Comparison of ENCODE assay signal across 9 cellular contexts in genomic region chr20:63750807-63751470, GRCh38. TPM values are rescaled to one million over a fixed set of nuclear protein-coding genes. Genes with fewer than 3 reads are reported as not detected.
DNase-seq lines count a peak whose midpoint lies in the region; ATAC-seq lines count a peak whose summit lies in the region.
"Had no signal": no experiment of that assay in that cellular context is flagged by ENCODE, and none has a peak within 500 bp of the region (broad histone marks: within the 10 kb centered on the region; RNA-seq: fewer than 3 reads in every experiment).

No MANE protein-coding gene starts in this region.

- DNase-seq in ELF-1 (ENCODE audit: low read depth, low spot score) (peak; percentile 55), SK-N-MC (ENCODE audit: low read depth, low spot score) (no peak), NCI-H2081 (lab: John Stamatoyannopoulos, UW) (no peak), hippocampal formation (lab: John Stamatoyannopoulos, UW) (no peak), G401 (ENCODE audit: low spot score) (no peak)
- DNase-seq in activated T-helper 1 cell treated with anti-CD3 and anti-CD28 coated beads, Interleukin-12 subunit alpha, Interleukin-12 subunit beta, Interleukin-2, Interleukin-4 antibody, amounts not matched to agents 30 ng/mL and 10 ng/mL and 1 ng/mL, durations not matched to agents 14 hours and 24 hours and 36 hours (ENCODE audit: low spot score), result no peak
- DNase-seq in natural killer cell treated with Interleukin-12 subunit alpha and Interleukin-12 subunit beta and Interleukin-15 and Interleukin-18, amount 100 ng/mL, for 72 hours (ENCODE audit: low spot score), result peak; percentile 64
- DNase-seq: foreskin melanocyte had no signal

- peaks cover 4% of the 10 kb centered on the region for H3K27me3 Mint-ChIP-seq in activated T-helper 1 cell treated with anti-CD3 and anti-CD28 coated beads, Interleukin-12 subunit alpha, Interleukin-12 subunit beta, Interleukin-2, Interleukin-4 antibody, amounts not matched to agents 30 ng/mL and 10 ng/mL and 1 ng/mL, durations not matched to agents 14 hours and 24 hours and 36 hours (ENCODE audit: insufficient read depth)
- no peaks in the 10 kb centered on the region for H3K27me3 Mint-ChIP-seq in natural killer cell treated with Interleukin-12 subunit alpha and Interleukin-12 subunit beta and Interleukin-15 and Interleukin-18, amount 100 ng/mL, for 72 hours

- H3K36me3 ChIP-seq in SK-N-MC (ENCODE audit: insufficient read depth, low read length), result no peaks in the 10 kb centered on the region

- peaks cover 10% of the 10 kb centered on the region for H3K4me1 Mint-ChIP-seq in activated T-helper 1 cell treated with anti-CD3 and anti-CD28 coated beads, Interleukin-12 subunit alpha, Interleukin-12 subunit beta, Interleukin-2, Interleukin-4 antibody, amounts not matched to agents 30 ng/mL and 10 ng/mL and 1 ng/mL, durations not matched to agents 14 hours and 24 hours and 36 hours (ENCODE audit: low read depth)
- H3K4me1 Mint-ChIP-seq in natural killer cell treated with Interleukin-12 subunit alpha and Interleukin-12 subunit beta and Interleukin-15 and Interleukin-18, amount 100 ng/mL, for 72 hours (ENCODE audit: low read depth in 2 of 2), result peaks cover 9 to 10% of the 10 kb centered on the region in 2 donors

- ATAC-seq in natural killer cell treated with Interleukin-12 subunit alpha and Interleukin-12 subunit beta and Interleukin-15 and Interleukin-18, amount 100 ng/mL, for 72 hours, result peak; percentile 62 to 71
- no peak for ATAC-seq in GM21526 (IDR thresholded peaks at IDR 0.05; ENCODE audit: low FRiP score, unreplicated experiment)

- no peaks in the 10 kb centered on the region for H3K9me3 ChIP-seq in SK-N-MC (ENCODE audit: low read depth, low read length)

- H3K36me3 Mint-ChIP-seq in activated T-helper 1 cell treated with anti-CD3 and anti-CD28 coated beads, Interleukin-12 subunit alpha, Interleukin-12 subunit beta, Interleukin-2, Interleukin-4 antibody, amounts not matched to agents 30 ng/mL and 10 ng/mL and 1 ng/mL, durations not matched to agents 14 hours and 24 hours and 36 hours (ENCODE audit: low read depth), result no peaks in the 10 kb centered on the region
- no peaks in the 10 kb centered on the region for H3K36me3 Mint-ChIP-seq in natural killer cell treated with Interleukin-12 subunit alpha and Interleukin-12 subunit beta and Interleukin-15 and Interleukin-18, amount 100 ng/mL, for 72 hours

- H3K27ac ChIP-seq in SK-N-MC, result peak overlapping the region; percentile 19; the same call in 1 of the 2 replicates

- in situ Hi-C loops in G401 (cut with HindIII; ENCODE audit: low sequenced_read_pairs), result no loop called here

- intact Hi-C loops in activated T-helper 1 cell treated with anti-CD3 and anti-CD28 coated beads, Interleukin-12 subunit alpha, Interleukin-12 subunit beta, Interleukin-2, Interleukin-4 antibody, amounts not matched to agents 30 ng/mL and 10 ng/mL and 1 ng/mL, durations not matched to agents 14 hours and 24 hours and 36 hours (cut with micrococcal nuclease), result loop anchor here (1.0 kb wide), 2 partner anchors 11 to 44 kb away; partner anchors contain the start of gene ARFRP1

- H3K9ac ChIP-seq in SK-N-MC (ENCODE audit: insufficient read length), result no peak overlapping the region

- H3K4me3 ChIP-seq in SK-N-MC, result no peak overlapping the region

- peak overlapping the region; percentile 49 for H3K4me3 Mint-ChIP-seq in activated T-helper 1 cell treated with anti-CD3 and anti-CD28 coated beads, Interleukin-12 subunit alpha, Interleukin-12 subunit beta, Interleukin-2, Interleukin-4 antibody, amounts not matched to agents 30 ng/mL and 10 ng/mL and 1 ng/mL, durations not matched to agents 14 hours and 24 hours and 36 hours
- H3K4me3 Mint-ChIP-seq in natural killer cell treated with Interleukin-12 subunit alpha and Interleukin-12 subunit beta and Interleukin-15 and Interleukin-18, amount 100 ng/mL, for 72 hours, result peak overlapping the region; percentile 30

- no peaks in the 10 kb centered on the region for H3K9me3 Mint-ChIP-seq in activated T-helper 1 cell treated with anti-CD3 and anti-CD28 coated beads, Interleukin-12 subunit alpha, Interleukin-12 subunit beta, Interleukin-2, Interleukin-4 antibody, amounts not matched to agents 30 ng/mL and 10 ng/mL and 1 ng/mL, durations not matched to agents 14 hours and 24 hours and 36 hours
- no peaks in the 10 kb centered on the region for H3K9me3 Mint-ChIP-seq in natural killer cell treated with Interleukin-12 subunit alpha and Interleukin-12 subunit beta and Interleukin-15 and Interleukin-18, amount 100 ng/mL, for 72 hours

- H3K27ac Mint-ChIP-seq in activated T-helper 1 cell treated with anti-CD3 and anti-CD28 coated beads, Interleukin-12 subunit alpha, Interleukin-12 subunit beta, Interleukin-2, Interleukin-4 antibody, amounts not matched to agents 30 ng/mL and 10 ng/mL and 1 ng/mL, durations not matched to agents 14 hours and 24 hours and 36 hours, result peak overlapping the region; percentile 81
- peak overlapping the region in 1 of 2 donors; percentile 37 for H3K27ac Mint-ChIP-seq in natural killer cell treated with Interleukin-12 subunit alpha and Interleukin-12 subunit beta and Interleukin-15 and Interleukin-18, amount 100 ng/mL, for 72 hours

RNA-seq across cellular contexts. Expression of gene SLC2A4RG, which starts 11.4 kb away (rescaled TPM):
- 34.7 and 38.3 TPM in 2 replicates for total RNA-seq in activated T-helper 1 cell treated with anti-CD3 and anti-CD28 coated beads, Interleukin-12 subunit alpha, Interleukin-12 subunit beta, Interleukin-2, Interleukin-4 antibody, amounts not matched to agents 30 ng/mL and 10 ng/mL and 1 ng/mL, durations not matched to agents 14 hours and 24 hours and 36 hours
- 10 to 100 TPM; 21.0 to 31.1 TPM for total RNA-seq in natural killer cell treated with Interleukin-12 subunit alpha and Interleukin-12 subunit beta and Interleukin-15 and Interleukin-18, amount 100 ng/mL, for 72 hours
- total RNA-seq in G401 (2014; rRNA removed; shearing (Covaris generic)), result 71.8 and 118 TPM in 2 replicates

RNA-seq across cellular contexts. Expression of gene LIME1, which starts 14.5 kb away (rescaled TPM):
- 12.1 TPM in 2 replicates for total RNA-seq in activated T-helper 1 cell treated with anti-CD3 and anti-CD28 coated beads, Interleukin-12 subunit alpha, Interleukin-12 subunit beta, Interleukin-2, Interleukin-4 antibody, amounts not matched to agents 30 ng/mL and 10 ng/mL and 1 ng/mL, durations not matched to agents 14 hours and 24 hours and 36 hours
- 10 to 100 TPM in 1 of 2 donors, 1 to 10 TPM in 1; 9.3 to 15.7 TPM for total RNA-seq in natural killer cell treated with Interleukin-12 subunit alpha and Interleukin-12 subunit beta and Interleukin-15 and Interleukin-18, amount 100 ng/mL, for 72 hours
- total RNA-seq in G401 (2014; rRNA removed; shearing (Covaris generic)), result 12.6 and 15.1 TPM in 2 replicates

RNA-seq across cellular contexts. Expression of gene ZGPAT, which starts 43.1 kb away (rescaled TPM):
- 34.5 and 36.7 TPM in 2 replicates for total RNA-seq in activated T-helper 1 cell treated with anti-CD3 and anti-CD28 coated beads, Interleukin-12 subunit alpha, Interleukin-12 subunit beta, Interleukin-2, Interleukin-4 antibody, amounts not matched to agents 30 ng/mL and 10 ng/mL and 1 ng/mL, durations not matched to agents 14 hours and 24 hours and 36 hours
- total RNA-seq in natural killer cell treated with Interleukin-12 subunit alpha and Interleukin-12 subunit beta and Interleukin-15 and Interleukin-18, amount 100 ng/mL, for 72 hours, result 10 to 100 TPM; 40.8 to 53.0 TPM
- 49.4 and 52.7 TPM in 2 replicates for total RNA-seq in G401 (2014; rRNA removed; shearing (Covaris generic))

RNA-seq across cellular contexts. Expression of gene ARFRP1, which starts 43.2 kb away (rescaled TPM):
- 71.8 and 73.5 TPM in 2 replicates for total RNA-seq in activated T-helper 1 cell treated with anti-CD3 and anti-CD28 coated beads, Interleukin-12 subunit alpha, Interleukin-12 subunit beta, Interleukin-2, Interleukin-4 antibody, amounts not matched to agents 30 ng/mL and 10 ng/mL and 1 ng/mL, durations not matched to agents 14 hours and 24 hours and 36 hours
- 10 to 100 TPM; 52.4 to 87.0 TPM for total RNA-seq in natural killer cell treated with Interleukin-12 subunit alpha and Interleukin-12 subunit beta and Interleukin-15 and Interleukin-18, amount 100 ng/mL, for 72 hours
- 33.0 and 36.7 TPM in 2 replicates for total RNA-seq in G401 (2014; rRNA removed; shearing (Covaris generic))

RNA-seq across cellular contexts. Expression of gene TNFRSF6B, which starts 54.5 kb away (rescaled TPM):
- total RNA-seq in activated T-helper 1 cell treated with anti-CD3 and anti-CD28 coated beads, Interleukin-12 subunit alpha, Interleukin-12 subunit beta, Interleukin-2, Interleukin-4 antibody, amounts not matched to agents 30 ng/mL and 10 ng/mL and 1 ng/mL, durations not matched to agents 14 hours and 24 hours and 36 hours, result not detected in 2 replicates
- not detected for total RNA-seq in natural killer cell treated with Interleukin-12 subunit alpha and Interleukin-12 subunit beta and Interleukin-15 and Interleukin-18, amount 100 ng/mL, for 72 hours
- total RNA-seq in G401 (2014; rRNA removed; shearing (Covaris generic)), result not detected in 2 replicates

Comparison
In these comparisons a context has a peak if more than half of its experiments do, and no peak if none do; other contexts are left out.
1. DNase-seq: peak in ELF-1 (single experiment) and natural killer cell treated with Interleukin-12 subunit alpha and Interleukin-12 subunit beta and Interleukin-15 and Interleukin-18, amount 100 ng/mL, for 72 hours (single experiment); none in SK-N-MC (single experiment), activated T-helper 1 cell treated with anti-CD3 and anti-CD28 coated beads, Interleukin-12 subunit alpha, Interleukin-12 subunit beta, Interleukin-2, Interleukin-4 antibody, amounts not matched to agents 30 ng/mL and 10 ng/mL and 1 ng/mL, durations not matched to agents 14 hours and 24 hours and 36 hours (single experiment), NCI-H2081 (0 of 2), hippocampal formation (0 of 2) and G401 (single experiment).